ENCODE assay signal across 8 cellular contexts in genomic region chr19:15264061-15264932, GRCh38. TPM values are rescaled to one million over a fixed set of nuclear protein-coding genes. Genes with fewer than 3 reads are reported as not detected.
DNase-seq lines count a peak whose midpoint lies in the region; ATAC-seq, FAIRE-seq and TF ChIP-seq lines count a peak whose summit lies in the region.

No MANE protein-coding gene starts in this region.

- FAIRE-seq in bronchial epithelial cell (lab: Jason Lieb, UNC): no peak

- H3K27me3 ChIP-seq in bronchial epithelial cell (ENCODE audit: control insufficient read depth, insufficient read depth, low read length) (no peaks in the 10 kb centered on the region), kidney epithelial cell (ENCODE audit: control insufficient read depth, insufficient read depth, low read length) (no peaks in the 10 kb centered on the region)

- peak; percentile 85 for TF ChIP-seq CTCF in bronchial epithelial cell (IDR thresholded peaks at IDR 0.05; ENCODE audit: insufficient read depth, low read length, severe bottlenecking)
- peak; percentile 79 for TF ChIP-seq CTCF in kidney epithelial cell (IDR thresholded peaks at IDR 0.05; ENCODE audit: insufficient read depth, low read length, poor library complexity, severe bottlenecking)

- no peak overlapping the region for H3K4me3 ChIP-seq in bronchial epithelial cell (ENCODE audit: low read depth, low read length)
- H3K4me3 ChIP-seq in kidney epithelial cell (ENCODE audit: low read depth, low read length): no peak overlapping the region

- no peak for ATAC-seq in HG03521 (IDR thresholded peaks at IDR 0.05; ENCODE audit: unreplicated experiment)

- DNase-seq in ELF-1 (ENCODE audit: low read depth, low spot score) (peak; percentile 86), MV-4-11 (lab: John Stamatoyannopoulos, UW) (peak; percentile 34), bronchial epithelial cell (ENCODE audit: low read depth) (peak; percentile 29), kidney epithelial cell (ENCODE audit: low read depth) (no peak), epidermal melanocyte (ENCODE audit: insufficient read length, low spot score) (no peak)
- DNase-seq in activated CD4-positive, CD25-positive, alpha-beta regulatory T cell (lab: John Stamatoyannopoulos, UW): peak; percentile 41 to 71 (median 51)
- peak; percentile 63 to 80 (median 64) for DNase-seq in stimulated activated CD4-positive, alpha-beta T cell treated with anti-CD3 and anti-CD28 coated beads, Interleukin-1b, Interleukin-23, amount 100 ng/mL, for 24 hours (ENCODE audit: low read depth in 4 of 4, low spot score in 1 of 4)

- peaks cover 55% of the 10 kb centered on the region for H3K36me3 ChIP-seq in bronchial epithelial cell (ENCODE audit: control insufficient read depth, insufficient read depth, low read length)
- H3K36me3 ChIP-seq in kidney epithelial cell (ENCODE audit: control insufficient read depth, insufficient read depth, low read length): peaks cover 13% of the 10 kb centered on the region

RNA-seq across cellular contexts. Expression of gene EPHX3, which starts 32.0 kb away (rescaled TPM):
- 0.53 and 1.2 TPM in 2 replicates for total RNA-seq in bronchial epithelial cell
- total RNA-seq in kidney epithelial cell: 0.79 and 3.4 TPM in 2 replicates

Comparison
In these comparisons a context has a peak if more than half of its experiments do, and no peak if none do; other contexts are left out.
1. DNase-seq: peak in ELF-1 (single experiment), MV-4-11 (single experiment), activated CD4-positive, CD25-positive, alpha-beta regulatory T cell (4 of 4), bronchial epithelial cell (single experiment) and stimulated activated CD4-positive, alpha-beta T cell treated with anti-CD3 and anti-CD28 coated beads, Interleukin-1b, Interleukin-23, amount 100 ng/mL, for 24 hours (4 of 4); none in kidney epithelial cell (single experiment) and epidermal melanocyte (single experiment).